Comparison of ENCODE assay signal across 10 cellular contexts in genomic region chr12:47867496-47867941, GRCh38. TPM values are rescaled to one million over a fixed set of nuclear protein-coding genes. Genes with fewer than 3 reads are reported as not detected.
DNase-seq lines count a peak whose midpoint lies in the region; ATAC-seq and TF ChIP-seq lines count a peak whose summit lies in the region.
"Had no signal": no experiment of that assay in that cellular context is flagged by ENCODE, and none has a peak within 500 bp of the region (broad histone marks: within the 10 kb centered on the region; RNA-seq: fewer than 3 reads in every experiment).

No MANE protein-coding gene starts in this region.

- no peak overlapping the region for H3K4me3 Mint-ChIP-seq in activated naive CD4-positive, alpha-beta T cell treated with anti-CD3 and anti-CD28 coated beads, Interleukin-2, amount 10 ng/mL, durations not matched to agents 7 days and 5 days

- DNase-seq in AG10803 (ENCODE audit: low read depth): peak; percentile 85
- peak; percentile 74 for DNase-seq in HS-5 (ENCODE audit: low read depth)
- DNase-seq in activated naive CD4-positive, alpha-beta T cell treated with anti-CD3 and anti-CD28 coated beads, Interleukin-2, amount 10 ng/mL, durations not matched to agents 7 days and 5 days: peak; percentile 40
- DNase-seq in left lung: no peak
- DNase-seq in NCI-H69 (lab: John Stamatoyannopoulos, UW): no peak
- no peak for DNase-seq in inferior parietal cortex (ENCODE audit: extremely low spot score)
- DNase-seq: head of caudate nucleus, NCI-H1930 had no signal

- TF ChIP-seq CTCF in AG10803 (conservative IDR thresholded peaks at IDR 0.05; ENCODE audit: low read length): no peak
- TF ChIP-seq CTCF in left lung (IDR thresholded peaks at IDR 0.05): no peak

- CTCF ChIA-PET in activated naive CD4-positive, alpha-beta T cell treated with anti-CD3 and anti-CD28 coated beads, Interleukin-2, amount 10 ng/mL, durations not matched to agents 7 days and 5 days (lab: Charles Lee): interaction anchor here (1.2 to 2.4 kb wide), 4 partner anchors 9 to 50 kb away, joined by 4 to 10 read pairs (median 6); no protein-coding TSS in a partner anchor

- no peaks in the 10 kb centered on the region for H3K27me3 Mint-ChIP-seq in activated naive CD4-positive, alpha-beta T cell treated with anti-CD3 and anti-CD28 coated beads, Interleukin-2, amount 10 ng/mL, durations not matched to agents 7 days and 5 days

- H3K4me3 ChIP-seq in AG10803 (ENCODE audit: low read length) (no peak overlapping the region), left lung (no peak overlapping the region)

- intact Hi-C loops in left lung (cut with DNase I): no loop called here

- no peaks in the 10 kb centered on the region for H3K9me3 Mint-ChIP-seq in activated naive CD4-positive, alpha-beta T cell treated with anti-CD3 and anti-CD28 coated beads, Interleukin-2, amount 10 ng/mL, durations not matched to agents 7 days and 5 days

- H3K27ac ChIP-seq in left lung: no peak overlapping the region

- peaks cover 0 to 23% of the 10 kb centered on the region in 2 donors for H3K4me1 ChIP-seq in left lung

- ATAC-seq in left lung (peak; percentile 38), GM21529 (IDR thresholded peaks at IDR 0.05; ENCODE audit: unreplicated experiment) (no peak), HG02852 (IDR thresholded peaks at IDR 0.05; ENCODE audit: unreplicated experiment) (no peak)

- no peaks in the 10 kb centered on the region for H3K9me3 ChIP-seq in left lung

- H3K36me3 Mint-ChIP-seq in activated naive CD4-positive, alpha-beta T cell treated with anti-CD3 and anti-CD28 coated beads, Interleukin-2, amount 10 ng/mL, durations not matched to agents 7 days and 5 days: peaks cover 12% of the 10 kb centered on the region

- peaks cover 0 to 25% of the 10 kb centered on the region in 2 donors for H3K36me3 ChIP-seq in left lung

- no peaks in the 10 kb centered on the region for H3K27me3 ChIP-seq in left lung

- peaks cover 42% of the 10 kb centered on the region for H3K4me1 Mint-ChIP-seq in activated naive CD4-positive, alpha-beta T cell treated with anti-CD3 and anti-CD28 coated beads, Interleukin-2, amount 10 ng/mL, durations not matched to agents 7 days and 5 days

- H3K27ac Mint-ChIP-seq in activated naive CD4-positive, alpha-beta T cell treated with anti-CD3 and anti-CD28 coated beads, Interleukin-2, amount 10 ng/mL, durations not matched to agents 7 days and 5 days: peak overlapping the region; percentile 74

RNA-seq across cellular contexts. Expression of gene VDR, which starts 37.3 kb away (rescaled TPM):
- total RNA-seq in left lung: 10 to 100 TPM; 29.7 to 32.1 TPM

RNA-seq across cellular contexts. Expression of gene HDAC7, which starts 47.8 kb away (rescaled TPM):
- total RNA-seq in left lung: 100 to 1,000 TPM; 102 to 115 TPM

Comparison
In these comparisons a context has a peak if more than half of its experiments do, and no peak if none do; other contexts are left out.
1. DNase-seq: peak in AG10803 (single experiment), HS-5 (single experiment) and activated naive CD4-positive, alpha-beta T cell treated with anti-CD3 and anti-CD28 coated beads, Interleukin-2, amount 10 ng/mL, durations not matched to agents 7 days and 5 days (single experiment); none in left lung (0 of 2), NCI-H69 (single experiment) and inferior parietal cortex (single experiment).